8 cellular contexts compared by ENCODE assay signal in genomic region chr19:11480927-11481776, GRCh38. TPM values are rescaled to one million over a fixed set of nuclear protein-coding genes. Genes with fewer than 3 reads are reported as not detected.
A peak's percentile ranks its signal among the peaks of the same experiment; 100 is the strongest.
DNase-seq lines count a peak whose midpoint lies in the region; ATAC-seq and TF ChIP-seq lines count a peak whose summit lies in the region.

ELAVL3 (minus strand) TSS chr19:11481046; CDS start chr19:11480608, 438 bp downstream.

- ATAC-seq in GM21447 (IDR thresholded peaks at IDR 0.05; ENCODE audit: unreplicated experiment) = no peak
- no peak for ATAC-seq in HG03460 (IDR thresholded peaks at IDR 0.05; ENCODE audit: unreplicated experiment)
- ATAC-seq in HG03097 (IDR thresholded peaks at IDR 0.05; ENCODE audit: low FRiP score, unreplicated experiment) = no peak

- no peak within 1 kb of the TSS for H2AFZ ChIP-seq in OCI-LY1 (ENCODE audit: low read length)

- H3K9ac ChIP-seq in OCI-LY1 (ENCODE audit: low read length) = peak within 1 kb of the TSS; percentile 35; the same call in 1 of the 2 replicates

- H3K27me3 ChIP-seq in OCI-LY1 (ENCODE audit: insufficient read depth, low read length) = no peaks in the 10 kb centered on the region

- H3K79me2 ChIP-seq in OCI-LY1 (ENCODE audit: insufficient read depth, low read length) = no peaks in the 10 kb centered on the region

- H3F3A ChIP-seq in OCI-LY1 (ENCODE audit: insufficient read depth, low read length) = no peaks in the 10 kb centered on the region

- peaks cover 19% of the 10 kb centered on the region for H3K4me1 ChIP-seq in OCI-LY1 (ENCODE audit: insufficient read depth, low read length, severe bottlenecking)

- no peaks in the 10 kb centered on the region for H3K9me2 ChIP-seq in OCI-LY1 (ENCODE audit: low read depth, low read length)

- H3K9me3 Mint-ChIP-seq in activated naive CD4-positive, alpha-beta T cell treated with anti-CD3 and anti-CD28 coated beads, Interleukin-2, amount 10 ng/mL, durations not matched to agents 7 days and 5 days = no peaks in the 10 kb centered on the region

- TF ChIP-seq CTCF in OCI-LY1 (IDR thresholded peaks at IDR 0.05; ENCODE audit: low read length) = no peak

- no peaks in the 10 kb centered on the region for H4K20me1 ChIP-seq in OCI-LY1 (ENCODE audit: insufficient read depth, low read length)

- intact Hi-C loops in head of caudate nucleus (cut with DNase I) = loop anchor here (5.0 to 10.0 kb wide), 3 partner anchors 34 to 186 kb away; partner anchors contain the start of genes SWSAP1 and TSPAN16

- CTCF ChIA-PET in activated naive CD4-positive, alpha-beta T cell treated with anti-CD3 and anti-CD28 coated beads, Interleukin-2, amount 10 ng/mL, durations not matched to agents 7 days and 5 days (lab: Charles Lee) = interaction anchor here (1.7 kb wide), 1 partner anchor 13 kb away, joined by 5 read pairs; no protein-coding TSS in a partner anchor

- peak within 1 kb of the TSS; percentile 54 for H3K4me3 Mint-ChIP-seq in activated naive CD4-positive, alpha-beta T cell treated with anti-CD3 and anti-CD28 coated beads, Interleukin-2, amount 10 ng/mL, durations not matched to agents 7 days and 5 days

- peak within 1 kb of the TSS; percentile 65 for H3K4me2 ChIP-seq in OCI-LY1 (ENCODE audit: low read length)

- H3K9me3 ChIP-seq in OCI-LY1 (ENCODE audit: low read length) = no peaks in the 10 kb centered on the region

- no peaks in the 10 kb centered on the region for H3K36me3 ChIP-seq in OCI-LY1 (ENCODE audit: insufficient read depth, low read length)

- peak within 1 kb of the TSS; percentile 56 for H3K4me3 ChIP-seq in OCI-LY1 (ENCODE audit: low read depth, low read length, poor library complexity, severe bottlenecking)

- H3K27me3 Mint-ChIP-seq in activated naive CD4-positive, alpha-beta T cell treated with anti-CD3 and anti-CD28 coated beads, Interleukin-2, amount 10 ng/mL, durations not matched to agents 7 days and 5 days = peaks cover 68% of the 10 kb centered on the region

- H3K27ac Mint-ChIP-seq in activated naive CD4-positive, alpha-beta T cell treated with anti-CD3 and anti-CD28 coated beads, Interleukin-2, amount 10 ng/mL, durations not matched to agents 7 days and 5 days = peak within 1 kb of the TSS; percentile 52

- H3K36me3 Mint-ChIP-seq in activated naive CD4-positive, alpha-beta T cell treated with anti-CD3 and anti-CD28 coated beads, Interleukin-2, amount 10 ng/mL, durations not matched to agents 7 days and 5 days = peaks cover 18% of the 10 kb centered on the region

- no peak for DNase-seq in activated naive CD4-positive, alpha-beta T cell treated with anti-CD3 and anti-CD28 coated beads, Interleukin-2, amount 10 ng/mL, durations not matched to agents 7 days and 5 days
- DNase-seq in activated naive CD4-positive, alpha-beta T cell treated with Interleukin-2 at 50 U/mL for 16 hours = no peak
- DNase-seq in head of caudate nucleus = peak; percentile 51 to 93 (median 84)

- H3K4me1 Mint-ChIP-seq in activated naive CD4-positive, alpha-beta T cell treated with anti-CD3 and anti-CD28 coated beads, Interleukin-2, amount 10 ng/mL, durations not matched to agents 7 days and 5 days = peaks cover 33% of the 10 kb centered on the region

- peak within 1 kb of the TSS; percentile 50 for H3K27ac ChIP-seq in OCI-LY1 (ENCODE audit: low read depth, low read length, poor library complexity, severe bottlenecking)
- H3K27ac ChIP-seq in temporal lobe (ENCODE audit: low read depth, low read length) = peak within 1 kb of the TSS; percentile 91

RNA-seq across cellular contexts. Expression of gene ELAVL3, which starts in this region (rescaled TPM):
- 132 TPM for total RNA-seq in temporal lobe

Comparison
In these comparisons a context has a peak if more than half of its experiments do, and no peak if none do; other contexts are left out.
1. DNase-seq: peak in head of caudate nucleus (42 of 42); none in activated naive CD4-positive, alpha-beta T cell treated with anti-CD3 and anti-CD28 coated beads, Interleukin-2, amount 10 ng/mL, durations not matched to agents 7 days and 5 days (single experiment) and activated naive CD4-positive, alpha-beta T cell treated with Interleukin-2 at 50 U/mL for 16 hours (single experiment).